In genomic region chr16:88133507-88133843, GRCh38 we compare ENCODE assay signal across 25 cellular contexts.
"Had no signal": no experiment of that assay in that cellular context is flagged by ENCODE, and none has a peak within 500 bp of the region (broad histone marks: within the 10 kb centered on the region; RNA-seq: fewer than 3 reads in every experiment).

No MANE protein-coding gene starts in this region.

- H3K27ac ChIP-seq: body of pancreas, colonic mucosa, gastrocnemius medialis, heart right ventricle had no signal

- H3K9me3 ChIP-seq: body of pancreas, colonic mucosa, gastrocnemius medialis had no signal

- H3K27me3 ChIP-seq: body of pancreas, colonic mucosa had no signal

- DNase-seq: activated CD4-positive, alpha-beta T cell treated with anti-CD3 and anti-CD28 coated beads for 1 hour; activated CD4-positive, alpha-beta T cell treated with anti-CD3 and anti-CD28 coated beads for 4 hours; activated CD4-positive, alpha-beta T cell treated with anti-CD3 and anti-CD28 coated beads, Interleukin-2, amount 10 ng/mL, durations not matched to agents 7 days and 5 days; activated CD4-positive, alpha-beta T cell treated with anti-CD3 and anti-CD28 coated beads, Interleukin-2, amount 50 U/mL, for 4 hours; activated CD8-positive, alpha-beta memory T cell treated with anti-CD3 and anti-CD28 coated beads for 24 hours; activated CD8-positive, alpha-beta T cell treated with anti-CD3 and anti-CD28 coated beads for 36 hours; activated effector memory CD4-positive, alpha-beta T cell treated with Interleukin-2 at 50 U/mL for 16 hours; activated gamma-delta T cell treated with Interleukin-2 at 50 U/mL for 16 hours; activated naive CD4-positive, alpha-beta T cell treated with anti-CD3 and anti-CD28 coated beads, Interleukin-2, amount 50 U/mL, for 16 hours; activated naive CD4-positive, alpha-beta T cell treated with Interleukin-2 at 50 U/mL for 16 hours; activated T-cell treated with anti-CD3 and anti-CD28 coated beads, Interleukin-2, amount 50 U/mL, for 4 hours; amniotic stem cell; anterior cingulate cortex; body of pancreas; caudate nucleus; colonic mucosa; effector CD8-positive, alpha-beta T cell; foreskin fibroblast; gastrocnemius medialis; heart right ventricle; T-helper 1 cell; T-helper 17 cell; T1000 had no signal

- H3K4me3 ChIP-seq: body of pancreas, colonic mucosa, gastrocnemius medialis, heart right ventricle had no signal

- H3K4me1 ChIP-seq: body of pancreas, colonic mucosa, gastrocnemius medialis had no signal

- H3K36me3 ChIP-seq: colonic mucosa, gastrocnemius medialis, heart right ventricle had no signal

- ATAC-seq: activated CD8-positive, alpha-beta T cell treated with anti-CD3 and anti-CD28 coated beads for 36 hours; activated T-cell treated with anti-CD3 and anti-CD28 coated beads, Interleukin-2, amount 50 U/mL, for 4 hours; activated T-helper 17 cell treated with anti-CD3 and anti-CD28 coated beads, Interleukin-2, amount 50 U/mL, for 72 hours; body of pancreas; esophagus mucosa; gastrocnemius medialis; heart right ventricle; T-helper 17 cell had no signal
